Comparison of ENCODE assay signal across 16 cellular contexts in the genomic region with DNA sequence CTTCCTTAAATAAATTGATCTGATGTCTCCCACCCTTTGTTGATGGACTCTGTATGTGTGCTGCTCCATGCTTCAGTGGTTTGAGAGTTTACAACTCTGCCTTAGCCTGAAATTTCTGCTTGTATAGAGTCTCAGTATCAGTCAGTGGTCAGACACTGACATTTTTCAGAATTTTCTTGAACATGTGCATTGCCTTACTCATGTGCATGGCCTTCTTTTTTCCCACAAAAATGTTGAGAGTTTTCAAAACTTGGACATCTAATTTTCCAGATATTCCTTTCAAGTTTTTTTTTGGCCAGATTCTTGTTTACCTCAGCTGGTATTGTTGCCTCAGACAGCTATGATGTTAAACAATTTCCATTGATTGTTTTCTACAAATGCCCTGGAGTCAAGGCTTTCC.
"Had no signal": no experiment of that assay in that cellular context is flagged by ENCODE, and none has a peak within 500 bp of the region (broad histone marks: within the 10 kb centered on the region; RNA-seq: fewer than 3 reads in every experiment).

No MANE protein-coding gene starts in this region.

- H3K27me3 ChIP-seq: esophagus squamous epithelium, hepatocyte, sigmoid colon, suprapubic skin, thyroid gland, upper lobe of left lung, uterus had no signal

- H3K27ac Mint-ChIP-seq: effector memory CD8-positive, alpha-beta T cell; naive B cell; nephron had no signal

- H3K4me1 Mint-ChIP-seq: naive B cell, nephron had no signal

- H3K79me2 ChIP-seq: hepatocyte had no signal

- H3K4me3 Mint-ChIP-seq: effector memory CD8-positive, alpha-beta T cell; naive B cell; nephron had no signal

- H3K4me2 ChIP-seq: hepatocyte had no signal

- H3K27me3 Mint-ChIP-seq: effector memory CD8-positive, alpha-beta T cell; naive B cell had no signal

- H3K4me3 ChIP-seq: esophagus squamous epithelium, hepatocyte, psoas muscle, sigmoid colon, suprapubic skin, thyroid gland, upper lobe of left lung, uterus had no signal

- H3K27ac ChIP-seq: esophagus squamous epithelium, hepatocyte, psoas muscle, sigmoid colon, suprapubic skin, thyroid gland, upper lobe of left lung, uterus had no signal

- H3K9me3 ChIP-seq: esophagus squamous epithelium, psoas muscle, suprapubic skin, thyroid gland, uterus had no signal

- H3K36me3 Mint-ChIP-seq: naive B cell had no signal

- H2AFZ ChIP-seq: hepatocyte had no signal

- DNase-seq: effector memory CD8-positive, alpha-beta T cell; esophagus squamous epithelium; foreskin fibroblast; head of caudate nucleus; naive B cell; psoas muscle; sigmoid colon; small intestine; stimulated activated CD4-positive, alpha-beta T cell treated with anti-CD3 and anti-CD28 coated beads, Interleukin-2, amount 100 ng/mL, for 48 hours; stimulated activated naive CD4-positive, alpha-beta T cell treated with Interleukin-2 at 50 U/mL for 16 hours; thyroid gland; upper lobe of left lung; uterus had no signal

- H3K4me1 ChIP-seq: esophagus squamous epithelium, psoas muscle, sigmoid colon, suprapubic skin, thyroid gland, upper lobe of left lung, uterus had no signal

- ATAC-seq: effector memory CD8-positive, alpha-beta T cell; psoas muscle had no signal

- H3K36me3 ChIP-seq: esophagus squamous epithelium, sigmoid colon, suprapubic skin, thyroid gland, upper lobe of left lung, uterus had no signal
